In the genomic region with DNA sequence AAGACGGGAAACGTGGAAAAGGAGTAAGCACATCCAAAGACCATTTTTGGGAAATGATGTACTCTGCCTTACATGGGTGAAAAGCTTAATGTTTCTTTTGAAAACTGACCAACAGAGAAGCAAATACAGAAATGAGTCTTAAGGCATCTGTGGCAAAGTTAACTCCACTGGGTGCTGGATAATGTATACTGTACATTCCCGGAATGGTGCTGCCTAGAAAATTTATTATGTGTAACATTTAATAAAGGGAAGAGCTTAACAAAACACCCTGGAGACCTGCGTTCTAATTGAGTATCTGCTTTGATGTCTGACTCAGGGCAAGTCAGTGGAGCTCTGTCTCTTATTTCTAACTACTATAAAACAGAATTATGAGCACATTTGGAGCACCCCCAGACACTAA, we compare ENCODE assay signal across 1 cellular context.
TF ChIP-seq lines count a peak whose summit lies in the region.

No MANE protein-coding gene starts in this region.

TF ChIP-seq in A549, 52 proteins besides CTCF, POLR2A, EP300 and RAD21 (continued from another document):
- TF ChIP-seq NFE2L2 (conservative IDR thresholded peaks at IDR 0.05; ENCODE audit: low read length) (no peak), HEYL (CRISPR knock-in tag; IDR thresholded peaks at IDR 0.05) (no peak), ZNF302 (CRISPR knock-in tag; IDR thresholded peaks at IDR 0.05) (no peak), RFX5 (IDR thresholded peaks at IDR 0.05) (no peak), CHD2 (IDR thresholded peaks at IDR 0.05; ENCODE audit: low read length, partially characterized antibody) (no peak), HDAC2 (IDR thresholded peaks at IDR 0.05) (no peak), PHF8 (IDR thresholded peaks at IDR 0.05; ENCODE audit: borderline replicate concordance, low read depth) (no peak), MAZ (IDR thresholded peaks at IDR 0.05; ENCODE audit: borderline replicate concordance, low read depth, low read length) (no peak), SREBF2 (IDR thresholded peaks at IDR 0.05) (no peak), CEBPB (IDR thresholded peaks at IDR 0.05) (no peak), CHD4 (IDR thresholded peaks at IDR 0.05; ENCODE audit: borderline replicate concordance) (no peak)
- TF ChIP-seq, protein P1, sequence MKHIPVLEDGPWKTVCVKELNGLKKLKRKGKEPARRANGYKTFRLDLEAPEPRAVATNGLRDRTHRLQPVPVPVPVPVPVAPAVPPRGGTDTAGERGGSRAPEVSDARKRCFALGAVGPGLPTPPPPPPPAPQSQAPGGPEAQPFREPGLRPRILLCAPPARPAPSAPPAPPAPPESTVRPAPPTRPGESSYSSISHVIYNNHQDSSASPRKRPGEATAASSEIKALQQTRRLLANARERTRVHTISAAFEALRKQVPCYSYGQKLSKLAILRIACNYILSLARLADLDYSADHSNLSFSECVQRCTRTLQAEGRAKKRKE (CRISPR knock-in tag; IDR thresholded peaks at IDR 0.05; ENCODE audit: low read depth), result no peak
- TF ChIP-seq, protein P2, sequence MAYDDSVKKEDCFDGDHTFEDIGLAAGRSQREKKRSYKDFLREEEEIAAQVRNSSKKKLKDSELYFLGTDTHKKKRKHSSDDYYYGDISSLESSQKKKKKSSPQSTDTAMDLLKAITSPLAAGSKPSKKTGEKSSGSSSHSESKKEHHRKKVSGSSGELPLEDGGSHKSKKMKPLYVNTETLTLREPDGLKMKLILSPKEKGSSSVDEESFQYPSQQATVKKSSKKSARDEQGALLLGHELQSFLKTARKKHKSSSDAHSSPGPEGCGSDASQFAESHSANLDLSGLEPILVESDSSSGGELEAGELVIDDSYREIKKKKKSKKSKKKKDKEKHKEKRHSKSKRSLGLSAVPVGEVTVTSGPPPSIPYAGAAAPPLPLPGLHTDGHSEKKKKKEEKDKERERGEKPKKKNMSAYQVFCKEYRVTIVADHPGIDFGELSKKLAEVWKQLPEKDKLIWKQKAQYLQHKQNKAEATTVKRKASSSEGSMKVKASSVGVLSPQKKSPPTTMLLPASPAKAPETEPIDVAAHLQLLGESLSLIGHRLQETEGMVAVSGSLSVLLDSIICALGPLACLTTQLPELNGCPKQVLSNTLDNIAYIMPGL (CRISPR knock-in tag; IDR thresholded peaks at IDR 0.05; ENCODE audit: borderline replicate concordance), result no peak
- TF ChIP-seq, protein P3, sequence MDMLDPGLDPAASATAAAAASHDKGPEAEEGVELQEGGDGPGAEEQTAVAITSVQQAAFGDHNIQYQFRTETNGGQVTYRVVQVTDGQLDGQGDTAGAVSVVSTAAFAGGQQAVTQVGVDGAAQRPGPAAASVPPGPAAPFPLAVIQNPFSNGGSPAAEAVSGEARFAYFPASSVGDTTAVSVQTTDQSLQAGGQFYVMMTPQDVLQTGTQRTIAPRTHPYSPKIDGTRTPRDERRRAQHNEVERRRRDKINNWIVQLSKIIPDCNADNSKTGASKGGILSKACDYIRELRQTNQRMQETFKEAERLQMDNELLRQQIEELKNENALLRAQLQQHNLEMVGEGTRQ (IDR thresholded peaks at IDR 0.05), result no peak
- TF ChIP-seq, protein P4, sequence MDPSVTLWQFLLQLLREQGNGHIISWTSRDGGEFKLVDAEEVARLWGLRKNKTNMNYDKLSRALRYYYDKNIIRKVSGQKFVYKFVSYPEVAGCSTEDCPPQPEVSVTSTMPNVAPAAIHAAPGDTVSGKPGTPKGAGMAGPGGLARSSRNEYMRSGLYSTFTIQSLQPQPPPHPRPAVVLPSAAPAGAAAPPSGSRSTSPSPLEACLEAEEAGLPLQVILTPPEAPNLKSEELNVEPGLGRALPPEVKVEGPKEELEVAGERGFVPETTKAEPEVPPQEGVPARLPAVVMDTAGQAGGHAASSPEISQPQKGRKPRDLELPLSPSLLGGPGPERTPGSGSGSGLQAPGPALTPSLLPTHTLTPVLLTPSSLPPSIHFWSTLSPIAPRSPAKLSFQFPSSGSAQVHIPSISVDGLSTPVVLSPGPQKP (IDR thresholded peaks at IDR 0.05; ENCODE audit: low read depth, low read length), result no peak
